Comparison of ENCODE assay signal across 8 cellular contexts in the genomic region with DNA sequence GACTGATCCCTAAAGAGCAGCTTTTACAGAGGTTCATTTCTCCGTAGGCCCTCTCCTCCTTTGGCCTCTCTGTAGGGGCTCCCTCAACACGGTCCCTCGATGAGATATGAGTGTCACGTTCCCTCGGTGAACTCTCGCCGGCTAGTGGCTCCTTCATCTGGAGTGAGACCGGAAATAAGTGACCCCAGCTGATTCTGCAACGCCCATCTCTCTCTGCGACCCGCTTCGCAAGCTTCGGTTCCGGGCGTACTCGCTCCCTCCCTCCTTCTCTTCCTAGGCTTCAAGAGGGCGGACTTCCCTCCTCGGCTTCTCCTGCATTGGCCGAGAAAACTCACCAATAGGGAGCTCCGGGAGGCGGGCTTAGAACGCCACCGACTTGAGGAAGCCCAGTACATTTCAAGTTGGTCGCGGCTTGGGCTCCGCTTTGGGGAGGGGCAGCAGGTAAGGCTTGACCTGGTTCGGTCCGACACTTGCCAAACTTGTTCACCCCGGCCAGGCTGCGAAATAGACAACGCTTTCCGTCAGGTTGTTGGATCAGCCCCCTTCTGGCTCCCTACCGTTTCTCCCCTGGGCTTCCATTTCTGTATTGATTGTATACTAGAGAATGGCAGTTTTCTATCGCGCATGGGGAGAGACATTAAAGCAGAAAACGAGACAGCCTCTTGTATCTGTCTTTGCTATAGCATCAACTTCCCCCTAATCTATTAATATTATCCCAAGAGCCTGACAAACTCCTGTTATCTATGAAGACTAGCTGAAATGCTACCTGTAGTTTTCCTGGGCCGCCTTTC. TPM values are rescaled to one million over a fixed set of nuclear protein-coding genes. Genes with fewer than 3 reads are reported as not detected.
A peak's percentile ranks its signal among the peaks of the same experiment; 100 is the strongest.
DNase-seq lines count a peak whose midpoint lies in the region; ATAC-seq and TF ChIP-seq lines count a peak whose summit lies in the region.

A gene (minus strand): TSS at position 248 of the 791 bp plus-strand sequence. CDS start 2,816 bp downstream, outside the sequence.
A gene with protein sequence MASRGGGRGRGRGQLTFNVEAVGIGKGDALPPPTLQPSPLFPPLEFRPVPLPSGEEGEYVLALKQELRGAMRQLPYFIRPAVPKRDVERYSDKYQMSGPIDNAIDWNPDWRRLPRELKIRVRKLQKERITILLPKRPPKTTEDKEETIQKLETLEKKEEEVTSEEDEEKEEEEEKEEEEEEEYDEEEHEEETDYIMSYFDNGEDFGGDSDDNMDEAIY (plus strand): TSS at position 363 of the 791 bp plus-strand sequence. CDS start 10,176 bp downstream, outside the sequence.

- H3K4me2 ChIP-seq in mammary epithelial cell (ENCODE audit: insufficient read depth, low read depth, low read length) (peak within 1 kb of the TSS; percentile 89), smooth muscle cell (peak within 1 kb of the TSS; percentile 91)

- H3F3A ChIP-seq in smooth muscle cell (ENCODE audit: low read depth): peaks cover 7% of the 10 kb centered on the region

- 1% methylated on average over 34 of the region's 37 CpGs for WGBS in mammary epithelial cell (ENCODE audit: low coverage, missing lambda C conversion rate)
- 2% methylated on average over 37 of the region's 37 CpGs for WGBS in smooth muscle cell (ENCODE audit: low lambda C conversion rate)

- H2AFZ ChIP-seq in mammary epithelial cell (ENCODE audit: low read depth, low read length) (peak within 1 kb of the TSS; percentile 87), smooth muscle cell (ENCODE audit: low read depth) (peak within 1 kb of the TSS; percentile 84)

- peaks cover 39% of the 10 kb centered on the region for H3K4me1 ChIP-seq in mammary epithelial cell (ENCODE audit: insufficient read depth, low read length)
- H3K4me1 ChIP-seq in smooth muscle cell (ENCODE audit: low read depth): peaks cover 26% of the 10 kb centered on the region

- H3K27ac ChIP-seq in VCaP: peak within 1 kb of the TSS; percentile 73
- peak within 1 kb of the TSS; percentile 63 for H3K27ac ChIP-seq in mammary epithelial cell (ENCODE audit: insufficient read depth, low read depth, low read length)
- H3K27ac ChIP-seq in smooth muscle cell (ENCODE audit: low read depth): peak within 1 kb of the TSS; percentile 76

- H3K4me3 Mint-ChIP-seq in immature natural killer cell: peak within 1 kb of the TSS; percentile 90 to 99 (median 96)

- H3K4me1 Mint-ChIP-seq in immature natural killer cell: peaks cover 58 to 62% of the 10 kb centered on the region in 2 donors

- peak within 1 kb of the TSS; percentile 58 for H3K9ac ChIP-seq in mammary epithelial cell (ENCODE audit: insufficient read depth, low read length)
- peak within 1 kb of the TSS; percentile 47 for H3K9ac ChIP-seq in smooth muscle cell (ENCODE audit: low read depth)

- H3K27me3 Mint-ChIP-seq in immature natural killer cell (ENCODE audit: low read depth in 3 of 3): peaks cover 5 to 9% (median 6%) of the 10 kb centered on the region in 3 donors

- H3K9me3 Mint-ChIP-seq in immature natural killer cell: peaks cover 0 to 2% (median 0%) of the 10 kb centered on the region in 6 donors

- TF ChIP-seq CTCF in AG04449 (IDR thresholded peaks at IDR 0.05; ENCODE audit: insufficient read depth, low read length, missing control alignments) (no peak), VCaP (conservative IDR thresholded peaks at IDR 0.05) (no peak), mammary epithelial cell (conservative IDR thresholded peaks at IDR 0.05 in 1 of 2, IDR thresholded peaks at IDR 0.05 in 1 of 2; ENCODE audit: extremely low read depth in 1 of 2, insufficient read depth in 1 of 2, low read depth in 1 of 2, low read length in 2 of 2) (no peak), smooth muscle cell (IDR thresholded peaks at IDR 0.05; ENCODE audit: borderline replicate concordance, insufficient read depth, poor library complexity, severe bottlenecking) (no peak)

- DNase-seq in AG04449 (ENCODE audit: low read depth, low spot score) (no peak), NCI-H2196 (lab: John Stamatoyannopoulos, UW; ENCODE audit: unreplicated experiment) (peak; percentile 95), mammary epithelial cell (peak; percentile 95), immature natural killer cell (peak; percentile 90 to 92 (median 90)), smooth muscle cell (lab: John Stamatoyannopoulos, UW; ENCODE audit: unreplicated experiment) (peak; percentile 55)

- H3K4me3 ChIP-seq in AG04449 (ENCODE audit: low read depth, low read length): peak within 1 kb of the TSS; percentile 93
- H3K4me3 ChIP-seq in mammary epithelial cell (replicated peaks in 1 of 3; ENCODE audit: insufficient read depth in 1 of 3, low read depth in 2 of 3, low read length in 3 of 3): peak within 1 kb of the TSS; percentile 61 to 67 (median 62)
- peak within 1 kb of the TSS; percentile 74 for H3K4me3 ChIP-seq in smooth muscle cell

- BruUV-seq in mammary epithelial cell (replicated peaks; lab: Mats Ljungman, UMichigan): TSS peak; percentile 81

- intact Hi-C loops in mammary epithelial cell (cut with micrococcal nuclease): loop anchor here (1.0 to 5.0 kb wide), 2 partner anchors 37 to 117 kb away; a partner anchor contains a TSS

- in situ Hi-C loops in mammary epithelial cell (cut with MboI; ENCODE audit: low sequenced_read_pairs in 2 of 2): loop anchor here in 1 of 2 donors (10.0 kb wide), 1 partner anchor 100 kb away; no protein-coding TSS in a partner anchor

- H4K20me1 ChIP-seq in mammary epithelial cell (ENCODE audit: insufficient read depth, low read length) (no peaks in the 10 kb centered on the region), smooth muscle cell (ENCODE audit: low read depth) (no peaks in the 10 kb centered on the region)

- H3K36me3 ChIP-seq in mammary epithelial cell (ENCODE audit: insufficient read depth, low read length) (no peaks in the 10 kb centered on the region), smooth muscle cell (ENCODE audit: low read depth) (no peaks in the 10 kb centered on the region)

- H3K27me3 ChIP-seq in mammary epithelial cell (ENCODE audit: insufficient read depth, low read length): no peaks in the 10 kb centered on the region
- H3K27me3 ChIP-seq in smooth muscle cell (ENCODE audit: low read depth): no peaks in the 10 kb centered on the region

- POLR2A ChIA-PET in AG04449 (lab: Yijun Ruan, JAX): interaction anchor here (0.7 to 2.4 kb wide), 8 partner anchors 10 to 106 kb away, joined by 3 to 18 read pairs (median 4); a partner anchor contains a TSS

- H3K9me3 ChIP-seq in mammary epithelial cell (replicated peaks; ENCODE audit: insufficient read depth, low read length) (no peaks in the 10 kb centered on the region), smooth muscle cell (replicated peaks; ENCODE audit: low read depth) (no peaks in the 10 kb centered on the region)

- H3K27ac Mint-ChIP-seq in immature natural killer cell: peak within 1 kb of the TSS; percentile 89 to 98 (median 94)

- H3K79me2 ChIP-seq in mammary epithelial cell (ENCODE audit: insufficient read depth, low read length) (peaks cover 5% of the 10 kb centered on the region), smooth muscle cell (ENCODE audit: low read depth) (no peaks in the 10 kb centered on the region)

- CTCF ChIA-PET in AG04449 (lab: Yijun Ruan, JAX) (interaction anchor here (1.0 to 8.5 kb wide), 14 partner anchors 9 to 119 kb away, joined by 3 to 130 read pairs (median 5); a partner anchor contains a TSS), mammary epithelial cell (lab: Charles Lee; ENCODE audit: low non-redundant PET) (interaction anchor here (0.6 kb wide), 1 partner anchor 38 kb away, joined by 3 read pairs; no protein-coding TSS in a partner anchor)

- dilution Hi-C loops in mammary epithelial cell (cut with HindIII; ENCODE audit: low sequenced_read_pairs): loop anchor here (5.0 kb wide), 2 partner anchors 58 to 87 kb away; a partner anchor contains a TSS

- ATAC-seq in GM18868 (IDR thresholded peaks at IDR 0.05; ENCODE audit: unreplicated experiment): peak; percentile 90
- peak; percentile 80 for ATAC-seq in HG03103 (IDR thresholded peaks at IDR 0.05; ENCODE audit: low read depth, unreplicated experiment)

- H3K36me3 Mint-ChIP-seq in immature natural killer cell: peaks cover 7 to 11% (median 8%) of the 10 kb centered on the region in 3 donors

RNA-seq across cellular contexts. Expression of the first gene that starts in this region (rescaled TPM):
- total RNA-seq in mammary epithelial cell: 1 to 10 TPM; 1.3 to 1.6 TPM
- 1.1 TPM for polyA plus RNA-seq in mammary epithelial cell
- polyA minus RNA-seq in mammary epithelial cell: 0.21 TPM
- polyA plus RNA-seq in immature natural killer cell: under 1 TPM in 2 of 3 donors, not detected in 1; 0.11 to 0.55 TPM
- total RNA-seq in smooth muscle cell: 0.36 and 0.49 TPM in 2 replicates
- 1.3 and 2.4 TPM in 2 replicates for polyA plus RNA-seq in smooth muscle cell

RNA-seq across cellular contexts. Expression of the second gene that starts in this region (rescaled TPM):
- total RNA-seq in mammary epithelial cell (10 to 100 TPM in 1 of 2 donors, 1 to 10 TPM in 1; 4.7 to 10.0 TPM), smooth muscle cell (17.7 and 22.2 TPM in 2 replicates)
- polyA plus RNA-seq in mammary epithelial cell (7.3 TPM), immature natural killer cell (100 to 1,000 TPM; 112 to 207 (median 119) TPM), smooth muscle cell (26.4 and 33.6 TPM in 2 replicates)
- 10.9 TPM for polyA minus RNA-seq in mammary epithelial cell
